12 cellular contexts compared by ENCODE assay signal in genomic region chr11:86143429-86144030, GRCh38.
DNase-seq lines count a peak whose midpoint lies in the region; ATAC-seq and TF ChIP-seq lines count a peak whose summit lies in the region.
"Had no signal": no experiment of that assay in that cellular context is flagged by ENCODE, and none has a peak within 500 bp of the region (broad histone marks: within the 10 kb centered on the region; RNA-seq: fewer than 3 reads in every experiment).

No MANE protein-coding gene starts in this region.

- no peaks in the 10 kb centered on the region for H3K9me3 ChIP-seq in uterus
- H3K9me3 ChIP-seq: MG63 had no signal

- TF ChIP-seq CTCF in CD14-positive monocyte (IDR thresholded peaks at IDR 0.05) (no peak), NB4 (IDR thresholded peaks at IDR 0.05; ENCODE audit: low read depth, low read length) (no peak), uterus (IDR thresholded peaks at IDR 0.05) (no peak)

- H3K27me3 Mint-ChIP-seq in CD14-positive monocyte (ENCODE audit: low read depth in 3 of 3), result no peaks in the 10 kb centered on the region
- H3K27me3 Mint-ChIP-seq: activated B cell treated with CpG ODN at 0.5 μM for 24 hours had no signal

- TF ChIP-seq POLR2A in NB4 (IDR thresholded peaks at IDR 0.05; ENCODE audit: extremely low read depth, insufficient read length) (no peak), uterus (IDR thresholded peaks at IDR 0.05) (no peak)

- no peaks in the 10 kb centered on the region for H3K4me1 ChIP-seq in uterus

- peaks cover 0 to 1% (median 0%) of the 10 kb centered on the region in 7 donors for H3K9me3 Mint-ChIP-seq in CD14-positive monocyte
- H3K9me3 Mint-ChIP-seq: activated B cell treated with CpG ODN at 0.5 μM for 24 hours had no signal

- ATAC-seq in GM18907 (IDR thresholded peaks at IDR 0.05; ENCODE audit: unreplicated experiment) (peak; percentile 53), esophagus mucosa (peak; percentile 41), HG02642 (IDR thresholded peaks at IDR 0.05; ENCODE audit: poor library complexity, unreplicated experiment) (no peak)

- DNase-seq in CD14-positive monocyte (ENCODE audit: low spot score) (peak; percentile 75), NB4 (ENCODE audit: low read depth) (peak; percentile 66), NCI-H187 (lab: John Stamatoyannopoulos, UW) (no peak), uterus (no peak), HCEC 1CT (no peak)
- DNase-seq: activated B cell treated with CpG ODN at 0.5 μM for 24 hours, amniotic stem cell, DMS 273 treated with DMSO at 0.1 percent for 48 hours, MG63 had no signal

- no peak overlapping the region for H3K4me3 Mint-ChIP-seq in CD14-positive monocyte
- H3K4me3 Mint-ChIP-seq: activated B cell treated with CpG ODN at 0.5 μM for 24 hours had no signal

- H3K36me3 ChIP-seq in uterus, result no peaks in the 10 kb centered on the region
- H3K36me3 ChIP-seq: MG63 had no signal

- no peaks in the 10 kb centered on the region for H3K27me3 ChIP-seq in uterus
- H3K27me3 ChIP-seq: MG63 had no signal

- peak overlapping the region; percentile 92 to 99 (median 97) for H3K27ac Mint-ChIP-seq in CD14-positive monocyte
- H3K27ac Mint-ChIP-seq: activated B cell treated with CpG ODN at 0.5 μM for 24 hours had no signal

- no peak overlapping the region for H3K27ac ChIP-seq in uterus

- intact Hi-C loops in CD14-positive monocyte (cut with micrococcal nuclease), result loop anchor here (5.0 kb wide), 4 partner anchors 34 to 101 kb away; partner anchors contain the start of gene PICALM (in 1 of the 2)
- intact Hi-C loops in uterus (cut with DNase I; ENCODE audit: low total_unique reads), result no loop called here

- peaks cover 78% of the 10 kb centered on the region for H3K4me1 Mint-ChIP-seq in CD14-positive monocyte

- H3K36me3 Mint-ChIP-seq in CD14-positive monocyte, result peaks cover 2 to 6% of the 10 kb centered on the region in 2 donors

- no peak overlapping the region for H3K4me3 ChIP-seq in NB4 (ENCODE audit: low read depth, low read length)
- no peak overlapping the region for H3K4me3 ChIP-seq in uterus
- H3K4me3 ChIP-seq: MG63 had no signal

Comparison
In these comparisons a context has a peak if more than half of its experiments do, and no peak if none do; other contexts are left out.
1. DNase-seq: peak in CD14-positive monocyte (single experiment) and NB4 (single experiment); none in NCI-H187 (0 of 2), uterus (0 of 2) and HCEC 1CT (single experiment).